ENCODE assay signal across 8 cellular contexts in genomic region chr19:3762501-3763459, GRCh38. TPM values are rescaled to one million over a fixed set of nuclear protein-coding genes. Genes with fewer than 3 reads are reported as not detected.
DNase-seq lines count a peak whose midpoint lies in the region; ATAC-seq, FAIRE-seq and TF ChIP-seq lines count a peak whose summit lies in the region.

TSS of gene MRPL54 (plus strand) at chr19:3762682. CDS start at chr19:3762701, 19 bp downstream.

- H3K27me3 ChIP-seq in psoas muscle (ENCODE audit: insufficient read depth in 3 of 3, low read length in 2 of 3) = no peaks in the 10 kb centered on the region

- peaks cover 9% of the 10 kb centered on the region for H3K4me1 ChIP-seq in psoas muscle

- H3K36me3 ChIP-seq in psoas muscle (ENCODE audit: insufficient read depth in 1 of 2, low read depth in 1 of 2) = peaks cover 0 to 50% of the 10 kb centered on the region in 2 donors

- no peak for TF ChIP-seq CTCF in psoas muscle (IDR thresholded peaks at IDR 0.05)

- intact Hi-C loops in left ventricle myocardium superior (cut with micrococcal nuclease) = no loop called here
- intact Hi-C loops in psoas muscle (cut with DNase I) = loop anchor here (5.0 kb wide), 1 partner anchor 225 kb away; the partner anchor contains the start of gene EEF2 (in 2 of the 2)

- DNase-seq in NCI-H187 (lab: John Stamatoyannopoulos, UW) (peak; percentile 98 to 99), T-helper 2 cell (peak; percentile 98 to 100 (median 99)), left ventricle myocardium superior (peak; percentile 100), psoas muscle (peak; percentile 99 to 100), urothelium cell line (ENCODE audit: low spot score) (peak; percentile 97)

- 3% methylated on average over 47 of the region's 47 CpGs for WGBS in psoas muscle, 3 donors

- peak within 1 kb of the TSS; percentile 99 for H3K27ac ChIP-seq in angular gyrus (ENCODE audit: low read depth, low read length)
- peak within 1 kb of the TSS; percentile 97 for H3K27ac ChIP-seq in psoas muscle

- ATAC-seq in GM18498 (IDR thresholded peaks at IDR 0.05; ENCODE audit: unreplicated experiment) (peak; percentile 81), HG02938 (IDR thresholded peaks at IDR 0.05; ENCODE audit: unreplicated experiment) (peak; percentile 75), left ventricle myocardium superior (peak; percentile 96), psoas muscle (peak; percentile 94 to 95 (median 95))

- peak; percentile 56 for FAIRE-seq in urothelium cell line (lab: Jason Lieb, UNC)

- H3K4me3 ChIP-seq in psoas muscle = peak within 1 kb of the TSS; percentile 92

- no peaks in the 10 kb centered on the region for H3K9me3 ChIP-seq in psoas muscle

RNA-seq across cellular contexts. Expression of gene MRPL54, which starts in this region (rescaled TPM):
- 70.8 TPM for total RNA-seq in left ventricle myocardium superior
- 10 to 100 TPM; 35.2 to 68.8 (median 49.7) TPM for total RNA-seq in psoas muscle
- 10 to 100 TPM; 40.9 to 81.3 (median 77.7) TPM for polyA plus RNA-seq in psoas muscle

Comparison
In these comparisons a context has a peak if more than half of its experiments do, and no peak if none do; other contexts are left out.
1. Peak in every context shown above with its lines: DNase-seq, ATAC-seq, H3K4me3 ChIP-seq and H3K27ac ChIP-seq.